Comparison of ENCODE assay signal across 15 cellular contexts in genomic region chr2:102436284-102436683, GRCh38. TPM values are rescaled to one million over a fixed set of nuclear protein-coding genes. Genes with fewer than 3 reads are reported as not detected.
A peak's percentile ranks its signal among the peaks of the same experiment; 100 is the strongest.
DNase-seq lines count a peak whose midpoint lies in the region; ATAC-seq and TF ChIP-seq lines count a peak whose summit lies in the region.
"Had no signal": no experiment of that assay in that cellular context is flagged by ENCODE, and none has a peak within 500 bp of the region (broad histone marks: within the 10 kb centered on the region; RNA-seq: fewer than 3 reads in every experiment).

No MANE protein-coding gene starts in this region.

- no peak overlapping the region for H3K27ac ChIP-seq in BLaER1
- no peak overlapping the region for H3K27ac ChIP-seq in ascending aorta
- H3K27ac ChIP-seq: Peyer's patch had no signal

- intact Hi-C loops in ascending aorta (cut with DNase I) = no loop called here

- no peak for TF ChIP-seq CTCF in ascending aorta (IDR thresholded peaks at IDR 0.05)

- no peak for DNase-seq in activated naive CD8-positive, alpha-beta T cell treated with anti-CD3 and anti-CD28 coated beads, Interleukin-2, amount 10 ng/mL, durations not matched to agents 7 days and 5 days
- DNase-seq in medulla oblongata (ENCODE audit: extremely low spot score) = peak; percentile 21
- no peak for DNase-seq in foreskin melanocyte
- no peak for DNase-seq in ascending aorta (ENCODE audit: low spot score in 2 of 2)
- DNase-seq: activated CD4-positive, CD25-positive, alpha-beta regulatory T cell; GOT3; hypothalamus; NCI-H1105 treated with DMSO at 0.1 percent for 48 hours; nephron progenitor cell; Peyer's patch had no signal

- no peaks in the 10 kb centered on the region for H3K27me3 Mint-ChIP-seq in activated naive CD8-positive, alpha-beta T cell treated with anti-CD3 and anti-CD28 coated beads, Interleukin-2, amount 10 ng/mL, durations not matched to agents 7 days and 5 days

- H3K9me3 ChIP-seq in BLaER1 (peaks cover 3% of the 10 kb centered on the region; the same call in 1 of the 2 replicates), ascending aorta (no peaks in the 10 kb centered on the region)
- H3K9me3 ChIP-seq: Peyer's patch had no signal

- peaks cover 4% of the 10 kb centered on the region for H3K9me3 Mint-ChIP-seq in activated naive CD8-positive, alpha-beta T cell treated with anti-CD3 and anti-CD28 coated beads, Interleukin-2, amount 10 ng/mL, durations not matched to agents 7 days and 5 days
- H3K9me3 Mint-ChIP-seq: nephron progenitor cell had no signal

- H3K4me3 Mint-ChIP-seq in activated naive CD8-positive, alpha-beta T cell treated with anti-CD3 and anti-CD28 coated beads, Interleukin-2, amount 10 ng/mL, durations not matched to agents 7 days and 5 days = peak overlapping the region; percentile 2
- H3K4me3 Mint-ChIP-seq: nephron progenitor cell had no signal

- H3K9ac ChIP-seq in BLaER1 = no peak overlapping the region

- no peaks in the 10 kb centered on the region for H4K20me1 ChIP-seq in BLaER1

- peaks cover 39% of the 10 kb centered on the region for H3K36me3 Mint-ChIP-seq in activated naive CD8-positive, alpha-beta T cell treated with anti-CD3 and anti-CD28 coated beads, Interleukin-2, amount 10 ng/mL, durations not matched to agents 7 days and 5 days

- POLR2A ChIA-PET in activated naive CD8-positive, alpha-beta T cell treated with anti-CD3 and anti-CD28 coated beads, Interleukin-2, amount 10 ng/mL, durations not matched to agents 7 days and 5 days (lab: Charles Lee) = no interaction called here

- H3K27me3 ChIP-seq in BLaER1 = no peaks in the 10 kb centered on the region
- H3K27me3 ChIP-seq in ascending aorta = no peaks in the 10 kb centered on the region
- H3K27me3 ChIP-seq: Peyer's patch had no signal

- ATAC-seq in GM19395 (IDR thresholded peaks at IDR 0.05; ENCODE audit: unreplicated experiment) (peak; percentile 39), HG03108 (IDR thresholded peaks at IDR 0.05; ENCODE audit: unreplicated experiment) (no peak), HG03457 (IDR thresholded peaks at IDR 0.05; ENCODE audit: unreplicated experiment) (no peak)
- no peak for ATAC-seq in activated naive CD8-positive, alpha-beta T cell treated with anti-CD3 and anti-CD28 coated beads, Interleukin-2, amount 10 ng/mL, durations not matched to agents 7 days and 5 days (ENCODE audit: low read depth)

- peak overlapping the region; percentile 57 for H3K4me2 ChIP-seq in BLaER1

- H3K27ac Mint-ChIP-seq in activated naive CD8-positive, alpha-beta T cell treated with anti-CD3 and anti-CD28 coated beads, Interleukin-2, amount 10 ng/mL, durations not matched to agents 7 days and 5 days = peak overlapping the region; percentile 26
- H3K27ac Mint-ChIP-seq: nephron progenitor cell had no signal

- no peak overlapping the region for H3K4me3 ChIP-seq in BLaER1
- no peak overlapping the region for H3K4me3 ChIP-seq in ascending aorta
- H3K4me3 ChIP-seq: Peyer's patch had no signal

- H3K4me1 ChIP-seq in BLaER1 (peaks cover 39% of the 10 kb centered on the region), ascending aorta (no peaks in the 10 kb centered on the region)
- H3K4me1 ChIP-seq: Peyer's patch had no signal

- peaks cover 25% of the 10 kb centered on the region for H3K4me1 Mint-ChIP-seq in activated naive CD8-positive, alpha-beta T cell treated with anti-CD3 and anti-CD28 coated beads, Interleukin-2, amount 10 ng/mL, durations not matched to agents 7 days and 5 days
- H3K4me1 Mint-ChIP-seq: nephron progenitor cell had no signal

- H3K36me3 ChIP-seq in BLaER1 = no peaks in the 10 kb centered on the region
- H3K36me3 ChIP-seq in ascending aorta = no peaks in the 10 kb centered on the region
- H3K36me3 ChIP-seq: Peyer's patch had no signal

RNA-seq across cellular contexts. Expression of gene IL18RAP, which starts 13.3 kb away (rescaled TPM):
- total RNA-seq in activated naive CD8-positive, alpha-beta T cell treated with anti-CD3 and anti-CD28 coated beads, Interleukin-2, amount 10 ng/mL, durations not matched to agents 7 days and 5 days = 10 to 100 TPM; 16.7 to 16.8 TPM
- total RNA-seq in ascending aorta = 0.11 TPM
- total RNA-seq: cerebellum had no signal

RNA-seq across cellular contexts. Expression of gene SLC9A4, which starts 36.7 kb away (rescaled TPM):
- total RNA-seq in activated naive CD8-positive, alpha-beta T cell treated with anti-CD3 and anti-CD28 coated beads, Interleukin-2, amount 10 ng/mL, durations not matched to agents 7 days and 5 days = under 1 TPM; 0.06 to 0.08 TPM
- not detected for total RNA-seq in ascending aorta
- total RNA-seq: cerebellum, Peyer's patch had no signal

Comparison
In these comparisons a context has a peak if more than half of its experiments do, and no peak if none do; other contexts are left out.
1. RNA of gene IL18RAP, which starts 13.3 kb away (total RNA-seq): 16.7 to 16.8 TPM in activated naive CD8-positive, alpha-beta T cell treated with anti-CD3 and anti-CD28 coated beads, Interleukin-2, amount 10 ng/mL, durations not matched to agents 7 days and 5 days; 0.11 TPM in ascending aorta (single experiment); every median in the first group is over 10 times any median in the second.